In the genomic region with DNA sequence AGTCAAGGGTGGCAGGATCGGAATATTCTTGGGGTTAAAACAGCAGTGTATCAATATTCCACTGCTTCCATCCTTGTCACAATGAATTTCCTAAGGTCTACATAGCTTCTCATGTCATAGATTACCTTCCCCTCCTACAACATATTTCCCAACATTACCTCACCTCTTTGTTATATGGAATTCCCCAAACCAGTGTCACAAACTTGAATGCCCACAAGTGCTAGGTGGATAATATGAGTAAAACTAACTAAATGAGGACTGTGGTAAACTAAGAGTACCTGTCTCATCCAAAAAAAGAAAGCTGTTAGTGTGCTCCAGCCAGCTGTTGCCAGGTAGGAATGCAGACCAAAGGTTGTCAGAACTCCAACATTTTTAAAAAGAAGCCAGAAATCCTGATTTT, we compare ENCODE assay signal across 1 cellular context.
TF ChIP-seq lines count a peak whose summit lies in the region.

No MANE protein-coding gene starts in this region.

TF ChIP-seq in HCT116, 20 proteins besides CTCF, POLR2A, EP300 and RAD21 (continued from another document):
- TF ChIP-seq, protein P1, sequence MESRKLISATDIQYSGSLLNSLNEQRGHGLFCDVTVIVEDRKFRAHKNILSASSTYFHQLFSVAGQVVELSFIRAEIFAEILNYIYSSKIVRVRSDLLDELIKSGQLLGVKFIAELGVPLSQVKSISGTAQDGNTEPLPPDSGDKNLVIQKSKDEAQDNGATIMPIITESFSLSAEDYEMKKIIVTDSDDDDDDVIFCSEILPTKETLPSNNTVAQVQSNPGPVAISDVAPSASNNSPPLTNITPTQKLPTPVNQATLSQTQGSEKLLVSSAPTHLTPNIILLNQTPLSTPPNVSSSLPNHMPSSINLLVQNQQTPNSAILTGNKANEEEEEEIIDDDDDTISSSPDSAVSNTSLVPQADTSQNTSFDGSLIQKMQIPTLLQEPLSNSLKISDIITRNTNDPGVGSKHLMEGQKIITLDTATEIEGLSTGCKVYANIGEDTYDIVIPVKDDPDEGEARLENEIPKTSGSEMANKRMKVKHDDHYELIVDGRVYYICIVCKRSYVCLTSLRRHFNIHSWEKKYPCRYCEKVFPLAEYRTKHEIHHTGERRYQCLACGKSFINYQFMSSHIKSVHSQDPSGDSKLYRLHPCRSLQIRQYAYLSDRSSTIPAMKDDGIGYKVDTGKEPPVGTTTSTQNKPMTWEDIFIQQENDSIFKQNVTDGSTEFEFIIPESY (IDR thresholded peaks at IDR 0.05; ENCODE audit: extremely low read depth, insufficient replicate concordance, low read length), result no peak
TF ChIP-seq in HCT116: peak in this region for 0.
